7 cellular contexts compared by ENCODE assay signal in the genomic region with DNA sequence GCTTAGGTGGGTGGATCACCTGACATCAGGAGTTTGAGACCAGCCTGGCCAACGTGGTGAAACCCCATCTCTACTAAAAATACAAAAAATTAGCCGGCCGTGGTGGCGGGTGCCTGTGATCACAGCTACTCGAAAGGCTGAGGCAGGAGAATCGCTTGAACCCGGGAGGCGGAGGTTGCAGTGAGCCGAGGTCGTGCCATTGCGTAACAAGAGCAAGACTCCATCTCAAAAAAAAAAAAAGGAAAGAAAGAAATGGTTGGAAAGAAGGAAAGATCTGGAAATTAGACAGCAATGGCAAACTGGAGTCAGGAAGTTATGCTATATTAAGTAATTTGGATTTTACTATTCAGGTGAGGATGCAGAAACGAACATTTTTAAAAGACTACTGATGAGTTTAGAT. TPM values are rescaled to one million over a fixed set of nuclear protein-coding genes. Genes with fewer than 3 reads are reported as not detected.
DNase-seq lines count a peak whose midpoint lies in the region; ATAC-seq, FAIRE-seq and TF ChIP-seq lines count a peak whose summit lies in the region.
"Not testable (repeated sequence)": the region's sequence is repeated elsewhere in the genome, so short reads cannot be mapped to it uniquely, and the experiment has no call there.

No MANE protein-coding gene starts in this region.

- H3K27ac Mint-ChIP-seq in CD4-positive, alpha-beta memory T cell, result peak overlapping the region in 5 of 7 donors; percentile 29 to 79 (median 38)
- peak overlapping the region; percentile 75 for H3K27ac Mint-ChIP-seq in activated T-cell treated with anti-CD3 and anti-CD28 coated beads, Interleukin-2, amount 50 U/mL, for 72 hours
- peak overlapping the region; percentile 61 to 92 for H3K27ac Mint-ChIP-seq in activated naive CD4-positive, alpha-beta T cell treated with anti-CD3 and anti-CD28 coated beads, Interleukin-2, amount 50 U/mL, for 72 hours
- H3K27ac Mint-ChIP-seq in nephron progenitor cell, result peak overlapping the region; percentile 73

- in situ Hi-C loops in K562 (cut with MboI), result not testable (repeated sequence)

- H2BK20ac ChIP-seq in H1 (ENCODE audit: low read length), result not testable (repeated sequence)

- H2BK12ac ChIP-seq in H1 (ENCODE audit: low read depth, low read length), result not testable (repeated sequence)

- H3K4me3 Mint-ChIP-seq in CD4-positive, alpha-beta memory T cell; activated T-cell treated with anti-CD3 and anti-CD28 coated beads, Interleukin-2, amount 50 U/mL, for 72 hours; nephron progenitor cell: not testable (repeated sequence)

- CTCF ChIA-PET in CD4-positive, alpha-beta memory T cell (lab: Charles Lee; ENCODE audit: partially characterized antibody), result interaction anchor here (1.5 kb wide), 2 partner anchors 68 to 177 kb away, joined by 4 read pairs; no protein-coding TSS in a partner anchor
- CTCF ChIA-PET in K562 (lab: Yijun Ruan, JAX; ENCODE audit: low intra/inter-chr PET ratio), result not testable (repeated sequence)
- CTCF ChIA-PET in H1 (lab: Charles Lee; ENCODE audit: partially characterized antibody), result interaction anchor here (1.5 to 2.2 kb wide), 2 partner anchors 26 to 170 kb away, joined by 5 read pairs; no protein-coding TSS in a partner anchor

- not testable (repeated sequence) for H2BK120ac ChIP-seq in H1 (replicated peaks; ENCODE audit: low read depth, low read length)

- H3K14ac ChIP-seq in H1 (ENCODE audit: insufficient read length), result not testable (repeated sequence)

- H4K8ac ChIP-seq in H1 (ENCODE audit: extremely low read depth, insufficient read depth, low read length), result not testable (repeated sequence)

- not testable (repeated sequence) for H3K9me1 ChIP-seq in K562 (ENCODE audit: control insufficient read depth, insufficient read depth, low read length)

- not testable (repeated sequence) for TF ChIP-seq RAD21 in Ishikawa (IDR thresholded peaks at IDR 0.05; ENCODE audit: low read depth); K562 (CRISPR knock-in tag; conservative IDR thresholded peaks at IDR 0.05 in 1 of 2, IDR thresholded peaks at IDR 0.05 in 1 of 2); H1 (IDR thresholded peaks at IDR 0.05 in 1 of 2, conservative IDR thresholded peaks at IDR 0.05 in 1 of 2; ENCODE audit: low read depth in 2 of 2, low read length in 2 of 2)

- H3K4me3 ChIP-seq in CD4-positive, alpha-beta memory T cell (ENCODE audit: low read length in 2 of 2); K562; H1 (ENCODE audit: extremely low read depth in 1 of 4, insufficient read depth in 2 of 4, low read depth in 3 of 4, low read length in 4 of 4): not testable (repeated sequence)

- not testable (repeated sequence) for H3K4me2 ChIP-seq in K562 (ENCODE audit: insufficient read depth, low read length); H1 (ENCODE audit: insufficient read depth in 1 of 2, low read depth in 2 of 2, low read length in 2 of 2)

- POLR2A ChIA-PET in CD4-positive, alpha-beta memory T cell (lab: Charles Lee; ENCODE audit: partially characterized antibody), result not testable (repeated sequence)
- POLR2A ChIA-PET in K562 (lab: Yijun Ruan, JAX) (interaction anchor here (1.2 kb wide), 1 partner anchor 13 kb away, joined by 4 read pairs; no protein-coding TSS in a partner anchor), H1 (lab: Charles Lee; ENCODE audit: partially characterized antibody) (interaction anchor here (0.7 to 1.6 kb wide), 4 partner anchors 21 to 173 kb away, joined by 3 to 5 read pairs (median 3); partner anchors contain the start of gene INHBE)

- not testable (repeated sequence) for TF ChIP-seq CTCF in K562 (IDR thresholded peaks at IDR 0.05 in 2 of 3, conservative IDR thresholded peaks at IDR 0.05 in 1 of 3; ENCODE audit: insufficient read depth in 2 of 3, low read depth in 1 of 3, low read length in 3 of 3); H1 (IDR thresholded peaks at IDR 0.05; ENCODE audit: control extremely low read depth in 1 of 3, insufficient read depth in 1 of 3, low read depth in 1 of 3, low read length in 3 of 3); nephron progenitor cell (IDR thresholded peaks at IDR 0.05)

- H3K27me3 Mint-ChIP-seq in CD4-positive, alpha-beta memory T cell; activated T-cell treated with anti-CD3 and anti-CD28 coated beads, Interleukin-2, amount 50 U/mL, for 72 hours (ENCODE audit: low read depth); nephron progenitor cell (ENCODE audit: low read depth, poor library complexity): not testable (repeated sequence)

- not testable (repeated sequence) for H3K27ac ChIP-seq in CD4-positive, alpha-beta memory T cell (ENCODE audit: low read depth, low read length); K562 (ENCODE audit: extremely low read depth, low read depth, low read length); H1 (ENCODE audit: low read depth, low read length)

- DNase-seq in CD4-positive, alpha-beta memory T cell; activated T-cell treated with anti-CD3 and anti-CD28 coated beads, Interleukin-2, amount 50 U/mL, for 72 hours; activated naive CD4-positive, alpha-beta T cell treated with anti-CD3 and anti-CD28 coated beads, Interleukin-2, amount 50 U/mL, for 72 hours (ENCODE audit: low spot score in 2 of 2); K562 (ENCODE audit: extremely low read depth in 1 of 4, low spot score in 3 of 4); H1 (ENCODE audit: low read depth in 1 of 2, low spot score in 2 of 2); nephron progenitor cell: not testable (repeated sequence)

- not testable (repeated sequence) for H3K23me2 ChIP-seq in H1 (ENCODE audit: low read depth, low read length)

- peaks cover 13 to 26% (median 19%) of the 10 kb centered on the region in 4 donors for H3K4me1 Mint-ChIP-seq in CD4-positive, alpha-beta memory T cell
- H3K4me1 Mint-ChIP-seq in activated T-cell treated with anti-CD3 and anti-CD28 coated beads, Interleukin-2, amount 50 U/mL, for 72 hours (ENCODE audit: low read depth), result peaks cover 22% of the 10 kb centered on the region
- peaks cover 32% of the 10 kb centered on the region for H3K4me1 Mint-ChIP-seq in nephron progenitor cell

- not testable (repeated sequence) for FAIRE-seq in K562 (lab: Jason Lieb, UNC); H1 (lab: Jason Lieb, UNC)

- H3K36me3 Mint-ChIP-seq in CD4-positive, alpha-beta memory T cell, result peaks cover 55 to 80% of the 10 kb centered on the region in 2 donors
- peaks cover 1 to 18% of the 10 kb centered on the region in 2 donors for H3K36me3 Mint-ChIP-seq in activated T-cell treated with anti-CD3 and anti-CD28 coated beads, Interleukin-2, amount 50 U/mL, for 72 hours (ENCODE audit: insufficient read depth in 2 of 2)
- peaks cover 6 to 22% of the 10 kb centered on the region in 2 donors for H3K36me3 Mint-ChIP-seq in activated naive CD4-positive, alpha-beta T cell treated with anti-CD3 and anti-CD28 coated beads, Interleukin-2, amount 50 U/mL, for 72 hours
- peaks cover 87% of the 10 kb centered on the region for H3K36me3 Mint-ChIP-seq in nephron progenitor cell (ENCODE audit: low read depth)

- not testable (repeated sequence) for H3K4ac ChIP-seq in H1 (replicated peaks; ENCODE audit: insufficient read length, low read depth, low read length)

- not testable (repeated sequence) for H2AFZ ChIP-seq in K562 (ENCODE audit: low read depth, low read length); H1 (ENCODE audit: low read length)

- 83% methylated on average over 10 of the region's 12 CpGs for WGBS in K562 (ENCODE audit: insufficient coverage, low coverage, missing lambda C conversion rate)
- WGBS in H1 (ENCODE audit: extremely low coverage in 1 of 2, insufficient coverage in 1 of 2, insufficient read length in 1 of 2, insufficient replicate concordance in 2 of 2, low coverage in 1 of 2, low lambda C conversion rate in 2 of 2, missing lambda C conversion rate in 1 of 2), 2 experiments, result 93% methylated on average over 8 of the region's 12 CpGs; no CpG with 5 or more reads in 1 of the 2 experiments

- H3K18ac ChIP-seq in H1 (ENCODE audit: extremely low read depth, low read length), result not testable (repeated sequence)

- H3K79me1 ChIP-seq in H1 (ENCODE audit: low read depth, low read length), result not testable (repeated sequence)

- not testable (repeated sequence) for H2BK15ac ChIP-seq in H1 (ENCODE audit: low read length)

- H2AK5ac ChIP-seq in H1 (ENCODE audit: low read depth, low read length), result not testable (repeated sequence)

- H3K23ac ChIP-seq in H1 (ENCODE audit: insufficient read length), result not testable (repeated sequence)

- intact Hi-C loops in CD4-positive, alpha-beta memory T cell (cut with micrococcal nuclease); K562 (cut with micrococcal nuclease): not testable (repeated sequence)

- not testable (repeated sequence) for H4K5ac ChIP-seq in H1 (ENCODE audit: insufficient read length, low read depth, low read length)

- H4K20me1 ChIP-seq in K562 (replicated peaks; ENCODE audit: control insufficient read depth, insufficient read depth, low read length); H1 (replicated peaks in 1 of 2; ENCODE audit: control insufficient read depth in 1 of 2, insufficient read depth in 2 of 2, low read length in 2 of 2): not testable (repeated sequence)

- TF ChIP-seq POLR2A in K562 (conservative IDR thresholded peaks at IDR 0.05); H1 (IDR thresholded peaks at IDR 0.05; ENCODE audit: control extremely low read depth in 1 of 2, low read depth in 2 of 2, low read length in 2 of 2): not testable (repeated sequence)

- not testable (repeated sequence) for H3K79me2 ChIP-seq in K562 (ENCODE audit: control insufficient read depth, insufficient read depth, low read length); H1 (ENCODE audit: control insufficient read depth in 1 of 2, insufficient read depth in 2 of 2, low read length in 2 of 2)

- not testable (repeated sequence) for TF ChIP-seq EP300 in Ishikawa (IDR thresholded peaks at IDR 0.05; ENCODE audit: borderline replicate concordance); K562 (IDR thresholded peaks at IDR 0.05; ENCODE audit: low read length); H1 (IDR thresholded peaks at IDR 0.05; ENCODE audit: borderline replicate concordance in 1 of 2, low read depth in 2 of 2, low read length in 2 of 2)

- H3K9me3 ChIP-seq in CD4-positive, alpha-beta memory T cell (ENCODE audit: control insufficient read depth in 1 of 2, low read length in 2 of 2); K562 (replicated peaks; ENCODE audit: control insufficient read depth, insufficient read depth, low read depth, low read length); H1 (ENCODE audit: insufficient read depth in 2 of 2, low read depth in 1 of 2, low read length in 1 of 2): not testable (repeated sequence)

- H3K4me1 ChIP-seq in CD4-positive, alpha-beta memory T cell (ENCODE audit: insufficient read depth, low read length), result peaks cover 16% of the 10 kb centered on the region
- H3K4me1 ChIP-seq in K562 (replicated peaks in 1 of 2; ENCODE audit: control insufficient read depth in 2 of 2, insufficient read depth in 2 of 2, low read length in 2 of 2), result peaks cover 0 to 17% of the 10 kb centered on the region in 2 experiments; a peak in 4 of 5 replicates
- H3K4me1 ChIP-seq in H1 (replicated peaks in 1 of 4; ENCODE audit: control insufficient read depth in 3 of 4, insufficient read depth in 4 of 4, low read length in 3 of 4), result not testable (repeated sequence)

- peaks cover 29% of the 10 kb centered on the region for H3K36me3 ChIP-seq in CD4-positive, alpha-beta memory T cell (ENCODE audit: insufficient read depth, low read length)
- H3K36me3 ChIP-seq in K562 (ENCODE audit: control insufficient read depth, insufficient read depth, low read length), result peaks cover 37% of the 10 kb centered on the region; the same call in 2 of the 3 replicates
- H3K36me3 ChIP-seq in H1 (ENCODE audit: control insufficient read depth in 2 of 4, insufficient read depth in 4 of 4, low read length in 3 of 4), result not testable (repeated sequence)

- not testable (repeated sequence) for H3K9ac ChIP-seq in K562 (ENCODE audit: insufficient read depth in 1 of 2, low read depth in 2 of 2, low read length in 2 of 2); H1 (replicated peaks in 1 of 4; ENCODE audit: extremely low read depth in 1 of 4, low read depth in 3 of 4, low read length in 3 of 4)

- not testable (repeated sequence) for ATAC-seq in activated T-cell treated with anti-CD3 and anti-CD28 coated beads, Interleukin-2, amount 50 U/mL, for 72 hours (replicated peaks in 1 of 2); activated naive CD4-positive, alpha-beta T cell treated with anti-CD3 and anti-CD28 coated beads, Interleukin-2, amount 50 U/mL, for 72 hours; K562

- not testable (repeated sequence) for H4K91ac ChIP-seq in H1 (replicated peaks; ENCODE audit: insufficient read length, low read length)

- H3K56ac ChIP-seq in H1 (replicated peaks; ENCODE audit: insufficient read length, low read depth, low read length), result not testable (repeated sequence)

- H3K9me3 Mint-ChIP-seq in CD4-positive, alpha-beta memory T cell; activated T-cell treated with anti-CD3 and anti-CD28 coated beads, Interleukin-2, amount 50 U/mL, for 72 hours; activated naive CD4-positive, alpha-beta T cell treated with anti-CD3 and anti-CD28 coated beads, Interleukin-2, amount 50 U/mL, for 72 hours; nephron progenitor cell: not testable (repeated sequence)

- not testable (repeated sequence) for H3K27me3 ChIP-seq in CD4-positive, alpha-beta memory T cell (ENCODE audit: insufficient read depth, low read length); K562 (ENCODE audit: control insufficient read depth in 2 of 2, insufficient read depth in 2 of 2, low read length in 2 of 2); H1 (replicated peaks in 1 of 4; ENCODE audit: control insufficient read depth in 3 of 4, extremely low read depth in 1 of 4, insufficient read depth in 3 of 4, low read length in 3 of 4)

- BruUV-seq in K562 (replicated peaks; lab: Mats Ljungman, UMichigan), result not testable (repeated sequence)

- not testable (repeated sequence) for H2BK5ac ChIP-seq in H1 (ENCODE audit: low read depth, low read length)

RNA-seq across cellular contexts. Expression of gene STAC3, which starts 31.1 kb away (rescaled TPM):
- 1 to 10 TPM; 2.7 to 3.0 TPM for total RNA-seq in CD4-positive, alpha-beta memory T cell
- under 1 TPM in 1 of 2 donors, not detected in 1; 0.61 TPM for polyA plus RNA-seq in CD4-positive, alpha-beta memory T cell
- total RNA-seq in activated T-cell treated with anti-CD3 and anti-CD28 coated beads, Interleukin-2, amount 50 U/mL, for 72 hours, result 1 to 10 TPM; 3.5 to 4.2 TPM
- total RNA-seq in activated naive CD4-positive, alpha-beta T cell treated with anti-CD3 and anti-CD28 coated beads, Interleukin-2, amount 50 U/mL, for 72 hours, result 1 to 10 TPM; 2.8 to 5.4 TPM
- 7.4 and 7.7 TPM in 2 replicates for total RNA-seq in K562 (2011; cell fraction: chromatin; rRNA removed; ENCODE audit: low replicate concordance)
- total RNA-seq in K562 (2011; cell fraction: nucleolus; rRNA removed), result 3.8 and 5.3 TPM in 2 replicates
- total RNA-seq in K562 (2011; cell fraction: nucleoplasm; rRNA removed), result 4.4 and 6.1 TPM in 2 replicates
- 2.3 and 2.7 TPM in 2 replicates for total RNA-seq in K562 (2014; rRNA removed)
- 2.4 and 2.7 TPM in 2 replicates for total RNA-seq in K562 (2014; rRNA removed; fragmentation: Illumina TruSeq; extraction: Trizol)
- 3.3 and 3.5 TPM in 2 replicates for total RNA-seq in K562 (2015; rRNA removed; fragmentation: Illumina TruSeq; extraction: Trizol)
- total RNA-seq in K562 (2021), result 3.5 and 4.6 TPM in 2 replicates
- polyA plus RNA-seq in K562 (2011; rRNA removed), result 4.0 and 5.6 TPM in 2 replicates
- 1.9 and 3.3 TPM in 2 replicates for polyA plus RNA-seq in K562 (2011; cell fraction: cytosol; rRNA removed)
- polyA plus RNA-seq in K562 (2011; cell fraction: nucleus; rRNA removed), result 6.3 and 11.3 TPM in 2 replicates
- polyA plus RNA-seq in K562 (2012), result 7.5 and 8.5 TPM in 2 replicates
- polyA plus RNA-seq in K562 (2014; fragmentation: Illumina TruSeq; extraction: Trizol), result 6.2 and 7.3 TPM in 2 replicates
- polyA plus RNA-seq in K562 (2014; fragmentation: Nextera tagmentation; extraction: Ambion mirVana), result under 1 TPM; 0.45 to 0.46 TPM
- polyA plus RNA-seq in K562 (2014; rRNA removed), result 4.8 and 6.4 TPM in 2 replicates
- 3.2 TPM in 2 replicates for polyA minus RNA-seq in K562 (2011; rRNA and poly(A)+ RNA removed)
- polyA minus RNA-seq in K562 (2011; cell fraction: cytosol; rRNA and poly(A)+ RNA removed), result 1.0 and 1.5 TPM in 2 replicates
- polyA minus RNA-seq in K562 (2011; cell fraction: nucleus; rRNA and poly(A)+ RNA removed), result 1.3 and 3.9 TPM in 2 replicates
- 1.3 and 1.9 TPM in 2 replicates for total RNA-seq in H1 (2021; fragmentation: NEBNext Ultra II Directional; extraction: Animal tissue kit (Norgen Biotek cat#: 25700))
- 0.70 and 0.77 TPM in 2 replicates for polyA plus RNA-seq in H1 (2011; rRNA removed)
- polyA plus RNA-seq in H1 (2011; cell fraction: cytosol; rRNA removed), result 1.9 TPM
- 3.4 TPM for polyA plus RNA-seq in H1 (2011; cell fraction: nucleus; rRNA removed)
- 1.6 to 2.9 TPM (median 2.3 TPM) in 4 replicates for polyA plus RNA-seq in H1 (2012, experiment 1 of 2)
- 0.72 TPM for polyA plus RNA-seq in H1 (2012, experiment 2 of 2)
- 0.79 TPM for polyA plus RNA-seq in H1 (2013, experiment 1 of 2)
- polyA plus RNA-seq in H1 (2013, experiment 2 of 2), result 0.81 TPM
- 0.71 and 0.98 TPM in 2 replicates for polyA minus RNA-seq in H1 (2011; rRNA and poly(A)+ RNA removed)
- 2.1 TPM for polyA minus RNA-seq in H1 (2011; cell fraction: cytosol; rRNA and poly(A)+ RNA removed)
- polyA minus RNA-seq in H1 (2011; cell fraction: nucleus; rRNA and poly(A)+ RNA removed), result 2.4 TPM

RNA-seq across cellular contexts. Expression of gene SHMT2, which starts 52.6 kb away (rescaled TPM):
- 10 to 100 TPM; 39.8 to 46.1 TPM for total RNA-seq in CD4-positive, alpha-beta memory T cell
- polyA plus RNA-seq in CD4-positive, alpha-beta memory T cell, result 10 to 100 TPM; 42.1 to 44.3 TPM
- 100 to 1,000 TPM; 507 to 550 TPM for total RNA-seq in activated T-cell treated with anti-CD3 and anti-CD28 coated beads, Interleukin-2, amount 50 U/mL, for 72 hours
- 100 to 1,000 TPM; 360 to 376 TPM for total RNA-seq in activated naive CD4-positive, alpha-beta T cell treated with anti-CD3 and anti-CD28 coated beads, Interleukin-2, amount 50 U/mL, for 72 hours
- 95.6 and 251 TPM in 2 replicates for total RNA-seq in K562 (2011; cell fraction: chromatin; rRNA removed; ENCODE audit: low replicate concordance)
- total RNA-seq in K562 (2011; cell fraction: nucleolus; rRNA removed), result 199 and 247 TPM in 2 replicates
- 115 and 136 TPM in 2 replicates for total RNA-seq in K562 (2011; cell fraction: nucleoplasm; rRNA removed)
- 194 and 217 TPM in 2 replicates for total RNA-seq in K562 (2014; rRNA removed)
- total RNA-seq in K562 (2014; rRNA removed; fragmentation: Illumina TruSeq; extraction: Trizol), result 76.9 and 92.0 TPM in 2 replicates
- 115 and 119 TPM in 2 replicates for total RNA-seq in K562 (2015; rRNA removed; fragmentation: Illumina TruSeq; extraction: Trizol)
- 227 and 243 TPM in 2 replicates for total RNA-seq in K562 (2021)
- polyA plus RNA-seq in K562 (2011; rRNA removed), result 84.6 and 226 TPM in 2 replicates
- 268 and 390 TPM in 2 replicates for polyA plus RNA-seq in K562 (2011; cell fraction: cytosol; rRNA removed)
- 341 and 344 TPM in 2 replicates for polyA plus RNA-seq in K562 (2011; cell fraction: nucleus; rRNA removed)
- polyA plus RNA-seq in K562 (2012), result 190 and 549 TPM in 2 replicates
- 319 and 377 TPM in 2 replicates for polyA plus RNA-seq in K562 (2014; fragmentation: Illumina TruSeq; extraction: Trizol)
- polyA plus RNA-seq in K562 (2014; fragmentation: Nextera tagmentation; extraction: Ambion mirVana), result 10 to 100 TPM; 46.1 to 81.5 TPM
- polyA plus RNA-seq in K562 (2014; rRNA removed), result 154 and 158 TPM in 2 replicates
- 95.0 and 99.1 TPM in 2 replicates for polyA minus RNA-seq in K562 (2011; rRNA and poly(A)+ RNA removed)
- polyA minus RNA-seq in K562 (2011; cell fraction: cytosol; rRNA and poly(A)+ RNA removed), result 155 and 228 TPM in 2 replicates
- polyA minus RNA-seq in K562 (2011; cell fraction: nucleus; rRNA and poly(A)+ RNA removed), result 97.1 and 133 TPM in 2 replicates
- total RNA-seq in H1 (2021; fragmentation: NEBNext Ultra II Directional; extraction: Animal tissue kit (Norgen Biotek cat#: 25700)), result 274 and 283 TPM in 2 replicates
- polyA plus RNA-seq in H1 (2011; rRNA removed), result 520 and 847 TPM in 2 replicates
- polyA plus RNA-seq in H1 (2011; cell fraction: cytosol; rRNA removed), result 535 TPM
- 681 TPM for polyA plus RNA-seq in H1 (2011; cell fraction: nucleus; rRNA removed)
- 231 to 352 TPM (median 336 TPM) in 4 replicates for polyA plus RNA-seq in H1 (2012, experiment 1 of 2)
- 385 TPM for polyA plus RNA-seq in H1 (2012, experiment 2 of 2)
- 209 TPM for polyA plus RNA-seq in H1 (2013, experiment 1 of 2)
- polyA plus RNA-seq in H1 (2013, experiment 2 of 2), result 189 TPM
- 316 and 343 TPM in 2 replicates for polyA minus RNA-seq in H1 (2011; rRNA and poly(A)+ RNA removed)
- polyA minus RNA-seq in H1 (2011; cell fraction: cytosol; rRNA and poly(A)+ RNA removed), result 236 TPM
- polyA minus RNA-seq in H1 (2011; cell fraction: nucleus; rRNA and poly(A)+ RNA removed), result 206 TPM
